ENCODE assay signal across 2 cellular contexts in genomic region chr12:116779597-116779996, GRCh38.
TF ChIP-seq lines count a peak whose summit lies in the region.

No MANE protein-coding gene starts in this region.

TF ChIP-seq in HEK293, 187 proteins besides CTCF, POLR2A, EP300 and RAD21:
- peak; percentile 56; the same call in 1 of the 2 replicates for TF ChIP-seq ZNF23 (tag by site-specific recombination; IDR thresholded peaks at IDR 0.05; ENCODE audit: borderline replicate concordance)
- no peak for TF ChIP-seq HOXD13 (CRISPR knock-in tag; IDR thresholded peaks at IDR 0.05; ENCODE audit: borderline replicate concordance)
- no peak for TF ChIP-seq ZFP37 (tag by site-specific recombination; IDR thresholded peaks at IDR 0.05)
- TF ChIP-seq KLF16 (tag by site-specific recombination; IDR thresholded peaks at IDR 0.05), result no peak
TF ChIP-seq in HEK293: peak in this region for 1.

TF ChIP-seq in K562, 482 proteins besides CTCF, POLR2A, EP300 and RAD21:
- no peak for TF ChIP-seq HBP1 (CRISPR knock-in tag; IDR thresholded peaks at IDR 0.05)
- TF ChIP-seq MLLT1 (IDR thresholded peaks at IDR 0.05), result peak in 1 of 2 experiments; percentile 58; a peak in 1 of 4 replicates
- TF ChIP-seq TAF7 (tag; IDR thresholded peaks at IDR 0.05), result no peak
- 0 out of 2 replicates have a peak, but pooled peaks have one; percentile 74 for TF ChIP-seq ZBTB17 (CRISPR knock-in tag; IDR thresholded peaks at IDR 0.05)
- TF ChIP-seq ZBTB9 (CRISPR knock-in tag; IDR thresholded peaks at IDR 0.05), result no peak
- no peak for TF ChIP-seq ZNF124 (CRISPR knock-in tag; IDR thresholded peaks at IDR 0.05)
